ENCODE assay signal across 21 cellular contexts in genomic region chr5:133356386-133357331, GRCh38.
DNase-seq lines count a peak whose midpoint lies in the region; ATAC-seq, FAIRE-seq and TF ChIP-seq lines count a peak whose summit lies in the region.
"Had no signal": no experiment of that assay in that cellular context is flagged by ENCODE, and none has a peak within 500 bp of the region (broad histone marks: within the 10 kb centered on the region; RNA-seq: fewer than 3 reads in every experiment).

No MANE protein-coding gene starts in this region.

- no peak overlapping the region for H3K9ac ChIP-seq in H1 (replicated peaks in 1 of 4; ENCODE audit: extremely low read depth in 1 of 4, low read depth in 3 of 4, low read length in 3 of 4)

- H2BK5ac ChIP-seq in H1 (ENCODE audit: low read depth, low read length), result 0 out of 2 replicates have a peak overlapping the region, but pooled peaks have one; percentile 28

- H3K23ac ChIP-seq in H1 (ENCODE audit: insufficient read length), result no peak overlapping the region

- TF ChIP-seq CTCF in right atrium auricular region (IDR thresholded peaks at IDR 0.05) (no peak), H1 (IDR thresholded peaks at IDR 0.05; ENCODE audit: control extremely low read depth in 1 of 3, insufficient read depth in 1 of 3, low read depth in 1 of 3, low read length in 3 of 3) (no peak), type B pancreatic cell (conservative IDR thresholded peaks at IDR 0.05) (no peak)

- no peak overlapping the region for H3K4ac ChIP-seq in H1 (replicated peaks; ENCODE audit: insufficient read length, low read depth, low read length)

- H3K27me3 Mint-ChIP-seq in type B pancreatic cell, result no peaks in the 10 kb centered on the region

- no peak overlapping the region for H2BK15ac ChIP-seq in H1 (ENCODE audit: low read length)

- FAIRE-seq in H1 (lab: Jason Lieb, UNC), result no peak
- FAIRE-seq: G401.6 had no signal

- POLR2A ChIA-PET in H1 (lab: Charles Lee; ENCODE audit: partially characterized antibody), result no interaction called here

- CTCF ChIA-PET in H1 (lab: Charles Lee; ENCODE audit: partially characterized antibody), result interaction anchor here (0.8 to 2.0 kb wide), 7 partner anchors 9 to 104 kb away, joined by 3 to 13 read pairs (median 3); no protein-coding TSS in a partner anchor

- H3K4me1 ChIP-seq in right atrium auricular region (no peaks in the 10 kb centered on the region), H1 (replicated peaks in 1 of 4; ENCODE audit: control insufficient read depth in 3 of 4, insufficient read depth in 4 of 4, low read length in 3 of 4) (peaks cover 0 to 8% (median 3%) of the 10 kb centered on the region in 4 experiments; a peak in 5 of 7 replicates)

- no peak overlapping the region for H2AFZ ChIP-seq in H1 (ENCODE audit: low read length)

- no peaks in the 10 kb centered on the region for H3K9me3 Mint-ChIP-seq in type B pancreatic cell
- H3K9me3 Mint-ChIP-seq: HFFc6 had no signal

- no peak overlapping the region for H3K27ac ChIP-seq in right atrium auricular region
- no peak overlapping the region for H3K27ac ChIP-seq in H1 (ENCODE audit: low read depth, low read length)
- H3K27ac ChIP-seq: C4-2B had no signal

- H2BK120ac ChIP-seq in H1 (replicated peaks; ENCODE audit: low read depth, low read length), result no peak overlapping the region

- H2AK5ac ChIP-seq in H1 (ENCODE audit: low read depth, low read length), result 0 out of 2 replicates have a peak overlapping the region, but pooled peaks have one; percentile 34

- 0 out of 2 replicates have a peak overlapping the region, but pooled peaks have one; percentile 21 for H4K8ac ChIP-seq in H1 (ENCODE audit: extremely low read depth, insufficient read depth, low read length)

- intact Hi-C loops in cardiac septum (cut with DNase I), result no loop called here
- intact Hi-C loops in posterior vena cava (cut with DNase I), result no loop called here

- H3K9me3 ChIP-seq in right atrium auricular region (no peaks in the 10 kb centered on the region), H1 (ENCODE audit: insufficient read depth in 2 of 2, low read depth in 1 of 2, low read length in 1 of 2) (no peaks in the 10 kb centered on the region)

- peaks cover 40% of the 10 kb centered on the region for H3K4me1 Mint-ChIP-seq in type B pancreatic cell (ENCODE audit: unreplicated experiment)

- no peak overlapping the region for H3K4me2 ChIP-seq in H1 (ENCODE audit: insufficient read depth in 1 of 2, low read depth in 2 of 2, low read length in 2 of 2)

- no peak overlapping the region for H2BK20ac ChIP-seq in H1 (ENCODE audit: low read length)

- no peaks in the 10 kb centered on the region for H3K79me1 ChIP-seq in H1 (ENCODE audit: low read depth, low read length)

- no peaks in the 10 kb centered on the region for H3K36me3 Mint-ChIP-seq in type B pancreatic cell

- H3K79me2 ChIP-seq in H1 (ENCODE audit: control insufficient read depth in 1 of 2, insufficient read depth in 2 of 2, low read length in 2 of 2), result no peaks in the 10 kb centered on the region

- H2BK12ac ChIP-seq in H1 (ENCODE audit: low read depth, low read length), result no peak overlapping the region

- no peak for ATAC-seq in HG03097 (IDR thresholded peaks at IDR 0.05; ENCODE audit: low FRiP score, unreplicated experiment)
- no peak for ATAC-seq in GM21423 (IDR thresholded peaks at IDR 0.05; ENCODE audit: unreplicated experiment)
- ATAC-seq: Panc1 had no signal

- no peaks in the 10 kb centered on the region for H3K27me3 ChIP-seq in right atrium auricular region
- no peaks in the 10 kb centered on the region for H3K27me3 ChIP-seq in H1 (replicated peaks in 1 of 4; ENCODE audit: control insufficient read depth in 3 of 4, extremely low read depth in 1 of 4, insufficient read depth in 3 of 4, low read length in 3 of 4)

- no peak overlapping the region for H4K5ac ChIP-seq in H1 (ENCODE audit: insufficient read length, low read depth, low read length)

- H3K27ac Mint-ChIP-seq in type B pancreatic cell, result no peak overlapping the region
- H3K27ac Mint-ChIP-seq: HFFc6 had no signal

- TF ChIP-seq RAD21 in H1 (IDR thresholded peaks at IDR 0.05 in 1 of 2, conservative IDR thresholded peaks at IDR 0.05 in 1 of 2; ENCODE audit: low read depth in 2 of 2, low read length in 2 of 2), result no peak

- WGBS in H1 (ENCODE audit: extremely low coverage in 1 of 2, insufficient coverage in 1 of 2, insufficient read length in 1 of 2, insufficient replicate concordance in 2 of 2, low coverage in 1 of 2, low lambda C conversion rate in 2 of 2, missing lambda C conversion rate in 1 of 2), 2 experiments, result 91% methylated on average over 8 of the region's 9 CpGs; no CpG with 5 or more reads in 1 of the 2 experiments

- no peak overlapping the region for H3K14ac ChIP-seq in H1 (ENCODE audit: insufficient read length)

- no peak for TF ChIP-seq POLR2A in H1 (IDR thresholded peaks at IDR 0.05; ENCODE audit: control extremely low read depth in 1 of 2, low read depth in 2 of 2, low read length in 2 of 2)

- DNase-seq in right atrium auricular region (ENCODE audit: low spot score) (peak; percentile 57), cardiac septum (ENCODE audit: low spot score) (no peak), H1 (ENCODE audit: low read depth in 1 of 2, low spot score in 2 of 2) (peak in 1 of 2 experiments; percentile 37), posterior vena cava (ENCODE audit: low spot score) (peak; percentile 31), type B pancreatic cell (ENCODE audit: extremely low spot score, unreplicated experiment) (peak; percentile 40)
- no peak for DNase-seq in stimulated activated CD4-positive, alpha-beta T cell treated with anti-CD3 and anti-CD28 coated beads, Interleukin-4, amount 100 ng/mL, for 24 hours
- DNase-seq: DND-41, HFFc6, Karpas-422, MM.1S, NCI-H1092 treated with DMSO at 0.1 percent for 48 hours, NCI-H1694, NCI-H2107, NCI-H2227 treated with DMSO at 0.1 percent for 48 hours, NCI-H524, Right ventricle myocardium superior had no signal

- H3K4me3 ChIP-seq in right atrium auricular region (no peak overlapping the region), H1 (ENCODE audit: extremely low read depth in 1 of 4, insufficient read depth in 2 of 4, low read depth in 3 of 4, low read length in 4 of 4) (no peak overlapping the region)

- no peak overlapping the region for H3K56ac ChIP-seq in H1 (replicated peaks; ENCODE audit: insufficient read length, low read depth, low read length)

- no peak overlapping the region; the same call in 1 of the 2 replicates for H3K18ac ChIP-seq in H1 (ENCODE audit: extremely low read depth, low read length)

- H3K36me3 ChIP-seq in right atrium auricular region, result no peaks in the 10 kb centered on the region
- no peaks in the 10 kb centered on the region for H3K36me3 ChIP-seq in H1 (ENCODE audit: control insufficient read depth in 2 of 4, insufficient read depth in 4 of 4, low read length in 3 of 4)

- no peaks in the 10 kb centered on the region for H3K23me2 ChIP-seq in H1 (ENCODE audit: low read depth, low read length)

- no peak overlapping the region for H3K4me3 Mint-ChIP-seq in type B pancreatic cell
- H3K4me3 Mint-ChIP-seq: HFFc6 had no signal

- H4K20me1 ChIP-seq in H1 (replicated peaks in 1 of 2; ENCODE audit: control insufficient read depth in 1 of 2, insufficient read depth in 2 of 2, low read length in 2 of 2), result no peaks in the 10 kb centered on the region

- no peak for TF ChIP-seq EP300 in H1 (IDR thresholded peaks at IDR 0.05; ENCODE audit: borderline replicate concordance in 1 of 2, low read depth in 2 of 2, low read length in 2 of 2)

- no peak overlapping the region for H4K91ac ChIP-seq in H1 (replicated peaks; ENCODE audit: insufficient read length, low read length)

TF ChIP-seq in H1, 55 proteins besides CTCF, POLR2A, EP300 and RAD21:
- TF ChIP-seq KDM1A (IDR thresholded peaks at IDR 0.05; ENCODE audit: borderline replicate concordance, low read length) (no peak), YY1 (IDR thresholded peaks at IDR 0.05; ENCODE audit: low read depth, low read length) (no peak), TBP (IDR thresholded peaks at IDR 0.05; ENCODE audit: low read depth, low read length) (no peak), CBX5 (IDR thresholded peaks at IDR 0.05; ENCODE audit: low read depth, low read length) (no peak), FOSL1 (IDR thresholded peaks at IDR 0.05; ENCODE audit: insufficient read depth, low read depth, low read length) (no peak), SAP30 (IDR thresholded peaks at IDR 0.05; ENCODE audit: insufficient read depth, insufficient replicate concordance, low read length) (no peak), SP4 (IDR thresholded peaks at IDR 0.05; ENCODE audit: low read length) (no peak), TEAD4 (IDR thresholded peaks at IDR 0.05; ENCODE audit: low read depth, low read length) (no peak)

Comparison
In these comparisons a context has a peak if more than half of its experiments do, and no peak if none do; other contexts are left out.
1. DNase-seq: peak in right atrium auricular region (single experiment), posterior vena cava (single experiment) and type B pancreatic cell (single experiment); none in cardiac septum (single experiment) and stimulated activated CD4-positive, alpha-beta T cell treated with anti-CD3 and anti-CD28 coated beads, Interleukin-4, amount 100 ng/mL, for 24 hours (single experiment).